Comparison of ENCODE assay signal across 9 cellular contexts in genomic region chr5:155943516-155944407, GRCh38.
DNase-seq lines count a peak whose midpoint lies in the region; ATAC-seq and TF ChIP-seq lines count a peak whose summit lies in the region.
"Had no signal": no experiment of that assay in that cellular context is flagged by ENCODE, and none has a peak within 500 bp of the region (broad histone marks: within the 10 kb centered on the region; RNA-seq: fewer than 3 reads in every experiment).

No MANE protein-coding gene starts in this region.

- no peak overlapping the region for H2AFZ ChIP-seq in KMS-11 (ENCODE audit: low read depth)

- DNase-seq in NCI-H2171 treated with DMSO at 0.1 percent for 48 hours (lab: John Stamatoyannopoulos, UW) (peak; percentile 36), NCI-H2171 (lab: John Stamatoyannopoulos, UW) (no peak), kidney glomerular epithelial cell (lab: John Stamatoyannopoulos, UW) (peak; percentile 58)
- peak in 1 of 2 donors; percentile 13 for DNase-seq in central memory CD8-positive, alpha-beta T cell (ENCODE audit: low spot score in 2 of 2)
- DNase-seq in stimulated activated naive CD4-positive, alpha-beta T cell (lab: John Stamatoyannopoulos, UW), result peak in 5 of 6 experiments; percentile 1 to 17 (median 12)

- no peak overlapping the region for H3K27ac Mint-ChIP-seq in central memory CD8-positive, alpha-beta T cell (ENCODE audit: low read depth)

- no peak overlapping the region for H3K4me2 ChIP-seq in KMS-11

- H3K4me1 ChIP-seq in KMS-11 (ENCODE audit: low read depth, poor library complexity, severe bottlenecking), result no peaks in the 10 kb centered on the region

- no peaks in the 10 kb centered on the region for H3K9me3 Mint-ChIP-seq in central memory CD8-positive, alpha-beta T cell

- no peak overlapping the region for H3K27ac ChIP-seq in KMS-11
- H3K27ac ChIP-seq: BLaER1 treated with 17β-estradiol and CSF1 and Interleukin-3, amounts not matched to agents 10 nM and 100 nM had no signal

- TF ChIP-seq CTCF in KMS-11 (conservative IDR thresholded peaks at IDR 0.05; ENCODE audit: low read depth, low read length), result peak; percentile 69

- H3K27me3 ChIP-seq in KMS-11 (ENCODE audit: insufficient read depth, low read depth), result no peaks in the 10 kb centered on the region
- H3K27me3 ChIP-seq: BLaER1 treated with 17β-estradiol and CSF1 and Interleukin-3, amounts not matched to agents 10 nM and 100 nM had no signal

- H3K27me3 Mint-ChIP-seq in central memory CD8-positive, alpha-beta T cell, result peaks cover 12% of the 10 kb centered on the region

- no peaks in the 10 kb centered on the region for H4K20me1 ChIP-seq in KMS-11 (ENCODE audit: insufficient read depth)
- H4K20me1 ChIP-seq: BLaER1 treated with 17β-estradiol and CSF1 and Interleukin-3, amounts not matched to agents 10 nM and 100 nM had no signal

- peak; percentile 88 for ATAC-seq in GM21825 (IDR thresholded peaks at IDR 0.05; ENCODE audit: unreplicated experiment)
- ATAC-seq in SK-N-SH treated with all-trans-retinoic acid at 6 μM for 48 hours, result peak; percentile 70; the same call in 2 of the 3 replicates
- peak; percentile 60 for ATAC-seq in central memory CD8-positive, alpha-beta T cell (replicated peaks; ENCODE audit: extremely low read depth, poor library complexity, severe bottlenecking)

- H3K4me3 Mint-ChIP-seq in central memory CD8-positive, alpha-beta T cell, result no peak overlapping the region

- no peaks in the 10 kb centered on the region for H3K36me3 Mint-ChIP-seq in central memory CD8-positive, alpha-beta T cell (ENCODE audit: insufficient read depth)

- no peaks in the 10 kb centered on the region for H3K36me3 ChIP-seq in KMS-11 (ENCODE audit: insufficient read depth)
- H3K36me3 ChIP-seq: BLaER1 treated with 17β-estradiol and CSF1 and Interleukin-3, amounts not matched to agents 10 nM and 100 nM had no signal

- no peak overlapping the region for H3K4me3 ChIP-seq in KMS-11 (IDR thresholded peaks at IDR 0.05; ENCODE audit: insufficient read depth, low read depth, low read length)
- H3K4me3 ChIP-seq: BLaER1 treated with 17β-estradiol and CSF1 and Interleukin-3, amounts not matched to agents 10 nM and 100 nM had no signal

- no peak overlapping the region for H3K9ac ChIP-seq in KMS-11
- H3K9ac ChIP-seq: BLaER1 treated with 17β-estradiol and CSF1 and Interleukin-3, amounts not matched to agents 10 nM and 100 nM had no signal

- peaks cover 6% of the 10 kb centered on the region for H3K4me1 Mint-ChIP-seq in central memory CD8-positive, alpha-beta T cell

- no peaks in the 10 kb centered on the region for H3K79me2 ChIP-seq in KMS-11 (ENCODE audit: insufficient read depth, low read depth)

TF ChIP-seq in SK-N-SH treated with all-trans-retinoic acid at 6 μM for 48 hours, 23 proteins besides CTCF, POLR2A, EP300 and RAD21:
- TF ChIP-seq PPARA (CRISPR knock-in tag; IDR thresholded peaks at IDR 0.05; ENCODE audit: borderline replicate concordance) (no peak), ARNTL (CRISPR knock-in tag; IDR thresholded peaks at IDR 0.05; ENCODE audit: borderline replicate concordance, low read depth) (no peak), ISL1 (CRISPR knock-in tag; IDR thresholded peaks at IDR 0.05) (no peak), GLIS3 (CRISPR knock-in tag; IDR thresholded peaks at IDR 0.05) (no peak), ZFP3 (CRISPR knock-in tag; IDR thresholded peaks at IDR 0.05) (no peak), ZFP30 (CRISPR knock-in tag; IDR thresholded peaks at IDR 0.05) (no peak), RARB (CRISPR knock-in tag; IDR thresholded peaks at IDR 0.05) (no peak), ZNF565 (CRISPR knock-in tag; conservative IDR thresholded peaks at IDR 0.05; ENCODE audit: low read depth) (no peak), ESRRG (CRISPR knock-in tag; IDR thresholded peaks at IDR 0.05) (no peak), SNAI2 (CRISPR knock-in tag; IDR thresholded peaks at IDR 0.05) (no peak), ZC3H10 (CRISPR knock-in tag; IDR thresholded peaks at IDR 0.05) (no peak)
- TF ChIP-seq, protein P1, sequence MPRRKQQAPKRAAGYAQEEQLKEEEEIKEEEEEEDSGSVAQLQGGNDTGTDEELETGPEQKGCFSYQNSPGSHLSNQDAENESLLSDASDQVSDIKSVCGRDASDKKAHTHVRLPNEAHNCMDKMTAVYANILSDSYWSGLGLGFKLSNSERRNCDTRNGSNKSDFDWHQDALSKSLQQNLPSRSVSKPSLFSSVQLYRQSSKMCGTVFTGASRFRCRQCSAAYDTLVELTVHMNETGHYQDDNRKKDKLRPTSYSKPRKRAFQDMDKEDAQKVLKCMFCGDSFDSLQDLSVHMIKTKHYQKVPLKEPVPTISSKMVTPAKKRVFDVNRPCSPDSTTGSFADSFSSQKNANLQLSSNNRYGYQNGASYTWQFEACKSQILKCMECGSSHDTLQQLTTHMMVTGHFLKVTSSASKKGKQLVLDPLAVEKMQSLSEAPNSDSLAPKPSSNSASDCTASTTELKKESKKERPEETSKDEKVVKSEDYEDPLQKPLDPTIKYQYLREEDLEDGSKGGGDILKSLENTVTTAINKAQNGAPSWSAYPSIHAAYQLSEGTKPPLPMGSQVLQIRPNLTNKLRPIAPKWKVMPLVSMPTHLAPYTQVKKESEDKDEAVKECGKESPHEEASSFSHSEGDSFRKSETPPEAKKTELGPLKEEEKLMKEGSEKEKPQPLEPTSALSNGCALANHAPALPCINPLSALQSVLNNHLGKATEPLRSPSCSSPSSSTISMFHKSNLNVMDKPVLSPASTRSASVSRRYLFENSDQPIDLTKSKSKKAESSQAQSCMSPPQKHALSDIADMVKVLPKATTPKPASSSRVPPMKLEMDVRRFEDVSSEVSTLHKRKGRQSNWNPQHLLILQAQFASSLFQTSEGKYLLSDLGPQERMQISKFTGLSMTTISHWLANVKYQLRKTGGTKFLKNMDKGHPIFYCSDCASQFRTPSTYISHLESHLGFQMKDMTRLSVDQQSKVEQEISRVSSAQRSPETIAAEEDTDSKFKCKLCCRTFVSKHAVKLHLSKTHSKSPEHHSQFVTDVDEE (CRISPR knock-in tag; IDR thresholded peaks at IDR 0.05), result no peak
- TF ChIP-seq, protein P2, sequence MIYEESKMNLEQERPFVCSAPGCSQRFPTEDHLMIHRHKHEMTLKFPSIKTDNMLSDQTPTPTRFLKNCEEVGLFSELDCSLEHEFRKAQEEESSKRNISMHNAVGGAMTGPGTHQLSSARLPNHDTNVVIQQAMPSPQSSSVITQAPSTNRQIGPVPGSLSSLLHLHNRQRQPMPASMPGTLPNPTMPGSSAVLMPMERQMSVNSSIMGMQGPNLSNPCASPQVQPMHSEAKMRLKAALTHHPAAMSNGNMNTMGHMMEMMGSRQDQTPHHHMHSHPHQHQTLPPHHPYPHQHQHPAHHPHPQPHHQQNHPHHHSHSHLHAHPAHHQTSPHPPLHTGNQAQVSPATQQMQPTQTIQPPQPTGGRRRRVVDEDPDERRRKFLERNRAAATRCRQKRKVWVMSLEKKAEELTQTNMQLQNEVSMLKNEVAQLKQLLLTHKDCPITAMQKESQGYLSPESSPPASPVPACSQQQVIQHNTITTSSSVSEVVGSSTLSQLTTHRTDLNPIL (CRISPR knock-in tag; IDR thresholded peaks at IDR 0.05; ENCODE audit: low read depth), result no peak
- TF ChIP-seq, protein P3, sequence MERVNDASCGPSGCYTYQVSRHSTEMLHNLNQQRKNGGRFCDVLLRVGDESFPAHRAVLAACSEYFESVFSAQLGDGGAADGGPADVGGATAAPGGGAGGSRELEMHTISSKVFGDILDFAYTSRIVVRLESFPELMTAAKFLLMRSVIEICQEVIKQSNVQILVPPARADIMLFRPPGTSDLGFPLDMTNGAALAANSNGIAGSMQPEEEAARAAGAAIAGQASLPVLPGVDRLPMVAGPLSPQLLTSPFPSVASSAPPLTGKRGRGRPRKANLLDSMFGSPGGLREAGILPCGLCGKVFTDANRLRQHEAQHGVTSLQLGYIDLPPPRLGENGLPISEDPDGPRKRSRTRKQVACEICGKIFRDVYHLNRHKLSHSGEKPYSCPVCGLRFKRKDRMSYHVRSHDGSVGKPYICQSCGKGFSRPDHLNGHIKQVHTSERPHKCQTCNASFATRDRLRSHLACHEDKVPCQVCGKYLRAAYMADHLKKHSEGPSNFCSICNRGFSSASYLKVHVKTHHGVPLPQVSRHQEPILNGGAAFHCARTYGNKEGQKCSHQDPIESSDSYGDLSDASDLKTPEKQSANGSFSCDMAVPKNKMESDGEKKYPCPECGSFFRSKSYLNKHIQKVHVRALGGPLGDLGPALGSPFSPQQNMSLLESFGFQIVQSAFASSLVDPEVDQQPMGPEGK (CRISPR knock-in tag; IDR thresholded peaks at IDR 0.05; ENCODE audit: borderline replicate concordance), result no peak
- TF ChIP-seq, protein P4, sequence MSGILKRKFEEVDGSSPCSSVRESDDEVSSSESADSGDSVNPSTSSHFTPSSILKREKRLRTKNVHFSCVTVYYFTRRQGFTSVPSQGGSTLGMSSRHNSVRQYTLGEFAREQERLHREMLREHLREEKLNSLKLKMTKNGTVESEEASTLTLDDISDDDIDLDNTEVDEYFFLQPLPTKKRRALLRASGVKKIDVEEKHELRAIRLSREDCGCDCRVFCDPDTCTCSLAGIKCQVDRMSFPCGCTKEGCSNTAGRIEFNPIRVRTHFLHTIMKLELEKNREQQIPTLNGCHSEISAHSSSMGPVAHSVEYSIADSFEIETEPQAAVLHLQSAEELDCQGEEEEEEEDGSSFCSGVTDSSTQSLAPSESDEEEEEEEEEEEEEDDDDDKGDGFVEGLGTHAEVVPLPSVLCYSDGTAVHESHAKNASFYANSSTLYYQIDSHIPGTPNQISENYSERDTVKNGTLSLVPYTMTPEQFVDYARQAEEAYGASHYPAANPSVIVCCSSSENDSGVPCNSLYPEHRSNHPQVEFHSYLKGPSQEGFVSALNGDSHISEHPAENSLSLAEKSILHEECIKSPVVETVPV (CRISPR knock-in tag; IDR thresholded peaks at IDR 0.05), result no peak
